In genomic region chr16:35411156-35411555, GRCh38 we compare ENCODE assay signal across 7 cellular contexts.
"Had no signal": no experiment of that assay in that cellular context is flagged by ENCODE, and none has a peak within 500 bp of the region (broad histone marks: within the 10 kb centered on the region; RNA-seq: fewer than 3 reads in every experiment).

No MANE protein-coding gene starts in this region.

- DNase-seq: GDM1, GF-D8 had no signal

- FAIRE-seq: G401.6, GM12891, GM12892, GM18507, GM19239 had no signal
